Comparison of ENCODE assay signal across 17 cellular contexts in the genomic region with DNA sequence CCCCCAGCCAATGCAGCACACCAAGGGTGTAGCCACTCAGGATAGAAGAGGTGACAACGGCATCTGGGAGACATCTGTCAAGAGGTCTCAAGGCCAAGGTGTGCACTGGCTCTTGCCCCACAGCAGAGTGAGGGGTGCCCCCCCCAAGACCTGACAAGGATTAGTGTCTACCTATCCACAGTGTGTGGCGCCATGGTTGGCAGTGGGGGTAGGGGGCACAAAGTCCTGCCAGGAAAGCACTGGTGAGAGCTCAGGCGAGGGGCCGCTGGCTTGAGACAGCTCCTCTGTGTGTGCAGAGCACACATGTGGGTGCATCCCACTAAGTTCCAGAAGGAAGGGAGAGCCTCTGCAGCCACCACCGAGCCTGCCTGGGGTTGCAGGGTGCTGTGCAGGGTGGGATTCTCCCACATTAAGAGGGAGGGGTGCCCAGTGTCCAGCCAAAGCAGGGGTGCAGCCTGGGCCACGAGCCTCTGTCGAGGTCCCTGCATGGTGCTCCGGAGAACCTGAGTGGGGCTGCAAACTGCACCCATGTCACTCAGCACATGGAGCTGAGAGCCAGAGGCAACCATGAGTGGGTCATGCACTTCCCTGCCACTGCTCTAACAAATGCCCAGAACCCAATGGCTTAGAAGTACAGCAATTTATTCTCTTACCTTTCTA.
"Had no signal": no experiment of that assay in that cellular context is flagged by ENCODE, and none has a peak within 500 bp of the region (broad histone marks: within the 10 kb centered on the region; RNA-seq: fewer than 3 reads in every experiment).

No MANE protein-coding gene starts in this region.

- H3K36me3 ChIP-seq: tibial artery had no signal

- H3K4me1 ChIP-seq: body of pancreas, tibial artery had no signal

- H3K4me3 Mint-ChIP-seq: activated CD4-positive, alpha-beta T cell treated with anti-CD3 and anti-CD28 coated beads, Interleukin-2, amount 10 ng/mL, durations not matched to agents 24 days and 14 days; activated naive CD8-positive, alpha-beta T cell treated with anti-CD3 and anti-CD28 coated beads for 36 hours had no signal

- H3K4me1 Mint-ChIP-seq: activated CD4-positive, alpha-beta T cell treated with anti-CD3 and anti-CD28 coated beads, Interleukin-2, amount 10 ng/mL, durations not matched to agents 24 days and 14 days; activated naive CD8-positive, alpha-beta T cell treated with anti-CD3 and anti-CD28 coated beads for 36 hours had no signal

- H3K27ac ChIP-seq: body of pancreas, dorsolateral prefrontal cortex, tibial artery had no signal

- ATAC-seq: body of pancreas, left lobe of liver had no signal

- H3K27me3 ChIP-seq: body of pancreas, tibial artery had no signal

- DNase-seq: activated CD4-positive, alpha-beta T cell treated with anti-CD3 and anti-CD28 coated beads, Interleukin-2, amount 10 ng/mL, durations not matched to agents 24 days and 14 days; activated CD8-positive, alpha-beta memory T cell treated with anti-CD3 and anti-CD28 coated beads for 24 hours; activated naive CD4-positive, alpha-beta T cell; activated naive CD8-positive, alpha-beta T cell treated with anti-CD3 and anti-CD28 coated beads for 36 hours; amygdala; body of pancreas; caudate nucleus; dorsolateral prefrontal cortex; foreskin melanocyte; glutamatergic neuron; hippocampal formation; mammary epithelial cell; stimulated activated naive CD4-positive, alpha-beta T cell treated with Interleukin-2 at 50 U/mL for 16 hours; substantia nigra; T-helper 9 cell had no signal

- H3K4me3 ChIP-seq: body of pancreas, dorsolateral prefrontal cortex, tibial artery had no signal

- H3K27ac Mint-ChIP-seq: activated CD4-positive, alpha-beta T cell treated with anti-CD3 and anti-CD28 coated beads, Interleukin-2, amount 10 ng/mL, durations not matched to agents 24 days and 14 days; activated naive CD8-positive, alpha-beta T cell treated with anti-CD3 and anti-CD28 coated beads for 36 hours had no signal
